In genomic region chr11:69011624-69012091, GRCh38 we compare ENCODE assay signal across 2 cellular contexts.
TF ChIP-seq lines count a peak whose summit lies in the region.

No MANE protein-coding gene starts in this region.

TF ChIP-seq in Ishikawa, 13 proteins besides CTCF, POLR2A, EP300 and RAD21:
- TF ChIP-seq ZBTB7A (IDR thresholded peaks at IDR 0.05; ENCODE audit: low read depth) (peak; percentile 27; the same call in 1 of the 2 replicates), FOXM1 (IDR thresholded peaks at IDR 0.05; ENCODE audit: borderline replicate concordance, low read depth) (no peak), TEAD4 (IDR thresholded peaks at IDR 0.05) (no peak), EGR1 (IDR thresholded peaks at IDR 0.05) (no peak), NFIC (IDR thresholded peaks at IDR 0.05) (no peak), TCF12 (IDR thresholded peaks at IDR 0.05; ENCODE audit: low read depth) (no peak), USF1 (IDR thresholded peaks at IDR 0.05) (no peak), CREB1 (IDR thresholded peaks at IDR 0.05; ENCODE audit: low read depth) (no peak), CEBPB (IDR thresholded peaks at IDR 0.05) (no peak)

TF ChIP-seq in H1, 55 proteins besides CTCF, POLR2A, EP300 and RAD21 (continued from another document):
- TF ChIP-seq EGR1 (IDR thresholded peaks at IDR 0.05; ENCODE audit: borderline replicate concordance, low read depth, low read length), result no peak
- no peak for TF ChIP-seq USF2 (IDR thresholded peaks at IDR 0.05; ENCODE audit: low read length)
- TF ChIP-seq NANOG (IDR thresholded peaks at IDR 0.05; ENCODE audit: insufficient read depth, low read depth, low read length, poor library complexity, severe bottlenecking), result no peak
- no peak for TF ChIP-seq SP2 (IDR thresholded peaks at IDR 0.05; ENCODE audit: low read length)
- no peak for TF ChIP-seq CREB1 (IDR thresholded peaks at IDR 0.05)
- no peak for TF ChIP-seq SIN3A (conservative IDR thresholded peaks at IDR 0.05 in 1 of 2, IDR thresholded peaks at IDR 0.05 in 1 of 2; ENCODE audit: low read depth in 1 of 2, low read length in 2 of 2)
